12 cellular contexts compared by ENCODE assay signal in the genomic region with DNA sequence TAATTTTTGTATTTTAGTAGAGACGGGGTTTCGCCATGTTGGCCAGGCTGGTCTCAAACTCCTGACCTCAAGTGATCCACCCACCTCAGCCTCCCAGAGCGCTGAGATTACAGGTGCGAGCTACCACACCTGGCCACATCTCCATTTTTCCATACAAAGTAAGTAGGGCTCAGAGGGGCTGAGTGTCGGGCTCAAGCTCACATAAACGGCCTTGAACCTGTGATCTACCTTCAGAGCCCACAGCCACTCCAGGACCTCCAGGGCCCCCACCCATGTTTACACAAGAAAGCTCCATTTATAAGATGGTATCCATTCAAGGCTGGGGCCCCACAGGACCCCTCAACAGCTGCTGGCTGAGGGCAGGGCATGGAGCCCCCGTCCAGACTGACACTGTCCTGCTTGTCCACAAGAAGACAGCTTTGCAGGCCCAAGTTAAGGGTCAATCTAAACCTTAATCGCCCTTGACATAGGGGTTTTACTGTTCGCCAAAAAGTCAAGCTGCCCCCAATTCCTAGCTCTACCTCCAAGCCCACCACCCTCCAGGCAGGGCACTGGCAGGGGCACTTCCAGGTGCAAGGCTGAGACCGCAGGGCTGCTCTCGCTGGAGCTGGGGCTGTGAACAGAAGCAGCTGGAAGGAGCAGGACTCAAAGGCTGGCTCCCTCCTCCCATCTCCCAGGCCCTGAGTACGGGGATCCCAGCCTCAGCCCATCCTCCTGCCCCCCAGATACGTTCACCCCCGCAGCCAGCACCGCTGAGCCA. TPM values are rescaled to one million over a fixed set of nuclear protein-coding genes. Genes with fewer than 3 reads are reported as not detected.
DNase-seq lines count a peak whose midpoint lies in the region; ATAC-seq, FAIRE-seq and TF ChIP-seq lines count a peak whose summit lies in the region.
"Had no signal": no experiment of that assay in that cellular context is flagged by ENCODE, and none has a peak within 500 bp of the region (broad histone marks: within the 10 kb centered on the region; RNA-seq: fewer than 3 reads in every experiment).

No MANE protein-coding gene starts in this region.

- peaks cover 63% of the 10 kb centered on the region for H3K4me1 Mint-ChIP-seq in activated T-cell treated with anti-CD3 and anti-CD28 coated beads, Interleukin-2, amount 50 U/mL, for 4 hours (ENCODE audit: low read depth)
- peaks cover 30% of the 10 kb centered on the region for H3K4me1 Mint-ChIP-seq in T-helper 17 cell
- H3K4me1 Mint-ChIP-seq: endodermal cell had no signal

- H3K9me3 Mint-ChIP-seq in activated T-cell treated with anti-CD3 and anti-CD28 coated beads, Interleukin-2, amount 50 U/mL, for 4 hours: no peaks in the 10 kb centered on the region
- H3K9me3 Mint-ChIP-seq: endodermal cell had no signal

- FAIRE-seq in GM12891 (lab: Jason Lieb, UNC): no peak
- FAIRE-seq: astrocyte had no signal

- intact Hi-C loops in left ventricle myocardium superior (cut with micrococcal nuclease): no loop called here

- H3K9me3 ChIP-seq in T-helper 17 cell (ENCODE audit: control insufficient read depth, low read length, poor library complexity, severe bottlenecking): no peaks in the 10 kb centered on the region

- H3K27ac Mint-ChIP-seq in T-helper 17 cell: peak overlapping the region; percentile 99
- H3K27ac Mint-ChIP-seq: endodermal cell had no signal

- H3K27me3 Mint-ChIP-seq in activated T-cell treated with anti-CD3 and anti-CD28 coated beads, Interleukin-2, amount 50 U/mL, for 4 hours (ENCODE audit: low read depth): no peaks in the 10 kb centered on the region
- H3K27me3 Mint-ChIP-seq in T-helper 17 cell: no peaks in the 10 kb centered on the region

- no peak for TF ChIP-seq POLR2A in GM12891 (IDR thresholded peaks at IDR 0.05; ENCODE audit: low read depth, low read length)

- no peak for ATAC-seq in activated T-cell treated with anti-CD3 and anti-CD28 coated beads, Interleukin-2, amount 50 U/mL, for 4 hours
- no peak for ATAC-seq in T-helper 17 cell
- no peak for ATAC-seq in left ventricle myocardium superior
- ATAC-seq in stimulated activated naive CD8-positive, alpha-beta T cell treated with anti-CD3 and anti-CD28 coated beads, Interleukin-15, Interleukin-2, amounts not matched to agents 100 U/mL and 50 U/mL, for 24 hours: no peak
- no peak for ATAC-seq in HG03175 (IDR thresholded peaks at IDR 0.05; ENCODE audit: unreplicated experiment)

- H3K4me3 Mint-ChIP-seq in activated T-cell treated with anti-CD3 and anti-CD28 coated beads, Interleukin-2, amount 50 U/mL, for 4 hours: peak overlapping the region; percentile 80
- H3K4me3 Mint-ChIP-seq in T-helper 17 cell: no peak overlapping the region
- H3K4me3 Mint-ChIP-seq: endodermal cell had no signal

- DNase-seq in activated T-cell treated with anti-CD3 and anti-CD28 coated beads, Interleukin-2, amount 50 U/mL, for 4 hours: no peak
- DNase-seq in activated T-cell treated with anti-CD3 and anti-CD28 coated beads, Interleukin-2, amount 50 U/mL, for 48 hours: no peak
- peak in 1 of 3 donors; percentile 7 for DNase-seq in T-helper 17 cell
- peak; percentile 26 for DNase-seq in left ventricle myocardium superior
- DNase-seq in stimulated activated naive CD8-positive, alpha-beta T cell treated with anti-CD3 and anti-CD28 coated beads, Interleukin-15, Interleukin-2, amounts not matched to agents 100 U/mL and 50 U/mL, for 24 hours: peak; percentile 6
- DNase-seq in NK-92 (lab: John Stamatoyannopoulos, UW; ENCODE audit: unreplicated experiment): no peak
- no peak for DNase-seq in GM12891 (ENCODE audit: insufficient read length, low spot score)
- DNase-seq: endodermal cell, NCI-H2029 treated with DMSO at 0.1 percent for 48 hours, occipital lobe had no signal

- H3K36me3 Mint-ChIP-seq in activated T-cell treated with anti-CD3 and anti-CD28 coated beads, Interleukin-2, amount 50 U/mL, for 4 hours (ENCODE audit: insufficient read depth): peaks cover 14% of the 10 kb centered on the region
- H3K36me3 Mint-ChIP-seq in T-helper 17 cell (ENCODE audit: low read depth): peaks cover under 1% of the 10 kb centered on the region

TF ChIP-seq in GM12891, 5 proteins besides CTCF, POLR2A, EP300 and RAD21:
- TF ChIP-seq SPI1 (IDR thresholded peaks at IDR 0.05; ENCODE audit: low read depth, low read length): no peak
- no peak for TF ChIP-seq TAF1 (IDR thresholded peaks at IDR 0.05; ENCODE audit: low read depth, low read length)
- no peak for TF ChIP-seq POLR2AphosphoS5 (IDR thresholded peaks at IDR 0.05; ENCODE audit: low read depth, low read length)
- no peak for TF ChIP-seq PAX5 (IDR thresholded peaks at IDR 0.05; ENCODE audit: insufficient read depth, low read length, severe bottlenecking)
- TF ChIP-seq POU2F2 (IDR thresholded peaks at IDR 0.05; ENCODE audit: low read depth, low read length): no peak
TF ChIP-seq in GM12891: peak in this region for 0.

RNA-seq across cellular contexts. Expression of a gene that starts 18.9 kb away (rescaled TPM):
- total RNA-seq in activated T-cell treated with anti-CD3 and anti-CD28 coated beads, Interleukin-2, amount 50 U/mL, for 4 hours: 10 to 100 TPM; 24.1 to 31.3 (median 29.8) TPM
- 10 to 100 TPM; 59.5 to 60.4 TPM for total RNA-seq in T-helper 17 cell
- 69.1 TPM for total RNA-seq in left ventricle myocardium superior
- 11.3 TPM for polyA plus RNA-seq in GM12891 (2012; ENCODE audit: low read depth, missing spikeins)

RNA-seq across cellular contexts. Expression of a gene that starts 32.1 kb away (rescaled TPM):
- not detected for total RNA-seq in activated T-cell treated with anti-CD3 and anti-CD28 coated beads, Interleukin-2, amount 50 U/mL, for 4 hours
- under 1 TPM in 1 of 2 donors, not detected in 1; 0.17 TPM for total RNA-seq in T-helper 17 cell
- 127 TPM for total RNA-seq in left ventricle myocardium superior
- 0.19 TPM for polyA plus RNA-seq in GM12891 (2012; ENCODE audit: low read depth, missing spikeins)

Comparison
In these comparisons a context has a peak if more than half of its experiments do, and no peak if none do; other contexts are left out.
1. DNase-seq: peak in left ventricle myocardium superior (single experiment) and stimulated activated naive CD8-positive, alpha-beta T cell treated with anti-CD3 and anti-CD28 coated beads, Interleukin-15, Interleukin-2, amounts not matched to agents 100 U/mL and 50 U/mL, for 24 hours (single experiment); none in activated T-cell treated with anti-CD3 and anti-CD28 coated beads, Interleukin-2, amount 50 U/mL, for 4 hours (single experiment), activated T-cell treated with anti-CD3 and anti-CD28 coated beads, Interleukin-2, amount 50 U/mL, for 48 hours (0 of 2), NK-92 (single experiment) and GM12891 (single experiment).
2. RNA of a gene that starts 32.1 kb away (total RNA-seq): 127 TPM in left ventricle myocardium superior (single experiment); 0.17 TPM in T-helper 17 cell and not detected in activated T-cell treated with anti-CD3 and anti-CD28 coated beads, Interleukin-2, amount 50 U/mL, for 4 hours; every median in the first group is over 100 times any median in the second.